Comparison of ENCODE assay signal across 1 cellular context in genomic region chr20:32314768-32315167, GRCh38.
TF ChIP-seq lines count a peak whose summit lies in the region.

No MANE protein-coding gene starts in this region.

TF ChIP-seq in GM23338, 12 proteins besides CTCF, POLR2A, EP300 and RAD21 (continued from another document):
- TF ChIP-seq ETS1 (IDR thresholded peaks at IDR 0.05) = no peak
